Comparison of ENCODE assay signal across 8 cellular contexts in the genomic region with DNA sequence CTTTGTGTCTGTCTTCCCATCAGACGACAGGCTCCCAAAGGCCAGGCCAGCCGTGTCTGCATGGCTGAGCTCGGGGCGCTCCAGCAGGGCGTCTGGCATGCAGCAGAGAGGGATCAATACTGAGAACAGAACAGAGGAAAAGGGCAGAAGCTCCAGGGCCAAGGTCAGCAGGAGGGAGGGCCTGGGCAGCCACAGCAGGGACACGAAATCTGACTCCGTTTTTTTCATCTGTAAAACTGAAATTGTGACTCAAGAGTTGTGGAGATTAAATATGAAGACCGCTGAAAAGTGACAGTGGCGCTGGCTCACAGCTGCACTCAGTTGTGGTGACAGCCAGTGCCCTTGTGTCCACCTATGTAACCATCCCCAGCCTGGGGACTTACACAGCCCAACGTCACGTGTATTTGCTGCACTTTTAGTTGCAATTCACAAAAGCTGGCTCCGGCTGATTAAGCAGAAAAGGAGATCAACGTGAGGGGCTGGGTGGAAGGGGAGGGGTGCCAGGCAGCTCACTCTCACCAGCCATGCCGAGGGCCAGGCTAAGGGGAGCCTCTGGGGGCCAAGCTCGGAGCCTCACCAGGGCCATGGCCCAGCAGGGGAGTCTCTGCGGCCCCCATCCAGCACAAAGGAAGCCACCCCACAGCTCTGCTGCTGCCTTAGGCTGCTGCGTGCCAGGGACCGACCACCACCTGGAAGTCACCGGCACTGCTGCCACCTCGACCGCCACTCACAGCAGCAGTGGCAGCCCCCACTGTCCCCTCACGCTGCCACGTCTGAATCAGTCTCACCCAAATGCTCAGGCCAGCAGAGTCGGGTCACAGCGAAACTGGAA.
A peak's percentile ranks its signal among the peaks of the same experiment; 100 is the strongest.
DNase-seq lines count a peak whose midpoint lies in the region; ATAC-seq and TF ChIP-seq lines count a peak whose summit lies in the region.

No MANE protein-coding gene starts in this region.

- H3K27ac ChIP-seq in SU-DHL-6 (ENCODE audit: low read depth, low read length) = no peak overlapping the region

- H3K27me3 Mint-ChIP-seq in type B pancreatic cell = no peaks in the 10 kb centered on the region

- H3K9me2 ChIP-seq in SU-DHL-6 (replicated peaks; ENCODE audit: insufficient read depth, low read length) = no peaks in the 10 kb centered on the region

- DNase-seq in islet precursor cell = peak; percentile 67
- no peak for DNase-seq in type B pancreatic cell (ENCODE audit: extremely low spot score, unreplicated experiment)
- DNase-seq in mucosa of gallbladder (ENCODE audit: low spot score) = no peak
- DNase-seq in posterior vena cava (ENCODE audit: low spot score) = no peak
- no peak for DNase-seq in DMS114 treated with DMSO at 0.1 percent for 48 hours (lab: John Stamatoyannopoulos, UW; ENCODE audit: unreplicated experiment)

- H3K79me2 ChIP-seq in SU-DHL-6 (ENCODE audit: insufficient read depth, low read length) = peaks cover 5% of the 10 kb centered on the region; the same call in 1 of the 2 replicates

- peak overlapping the region; percentile 13 for H3K4me2 ChIP-seq in SU-DHL-6 (ENCODE audit: low read depth, low read length, poor library complexity, severe bottlenecking)

- H3F3A ChIP-seq in SU-DHL-6 (ENCODE audit: insufficient read depth) = no peaks in the 10 kb centered on the region

- no peak overlapping the region for H3K4me3 ChIP-seq in SU-DHL-6 (ENCODE audit: insufficient read depth, low read length, poor library complexity, severe bottlenecking)

- no peaks in the 10 kb centered on the region for H3K36me3 ChIP-seq in SU-DHL-6 (ENCODE audit: low read length)

- H3K9ac ChIP-seq in SU-DHL-6 (ENCODE audit: low read length) = no peak overlapping the region

- ATAC-seq in GM18517 (IDR thresholded peaks at IDR 0.05; ENCODE audit: unreplicated experiment) (peak; percentile 29), HG02885 (IDR thresholded peaks at IDR 0.05; ENCODE audit: poor library complexity, unreplicated experiment) (peak; percentile 30)

- no peaks in the 10 kb centered on the region for H3K27me3 ChIP-seq in SU-DHL-6 (ENCODE audit: low read length)

- intact Hi-C loops in posterior vena cava (cut with DNase I) = no loop called here

- H3K9me3 Mint-ChIP-seq in type B pancreatic cell = no peaks in the 10 kb centered on the region

- H4K20me1 ChIP-seq in SU-DHL-6 (ENCODE audit: low read depth, low read length) = no peaks in the 10 kb centered on the region

- TF ChIP-seq CTCF in SU-DHL-6 (IDR thresholded peaks at IDR 0.05; ENCODE audit: insufficient read depth, low read length, poor library complexity, severe bottlenecking) (no peak), type B pancreatic cell (conservative IDR thresholded peaks at IDR 0.05) (no peak)

- peak overlapping the region; percentile 77 for H3K27ac Mint-ChIP-seq in type B pancreatic cell

- peaks cover 36% of the 10 kb centered on the region for H3K4me1 Mint-ChIP-seq in type B pancreatic cell (ENCODE audit: unreplicated experiment)

- H3K36me3 Mint-ChIP-seq in type B pancreatic cell = peaks cover 18% of the 10 kb centered on the region

- no peaks in the 10 kb centered on the region for H3K9me3 ChIP-seq in SU-DHL-6 (ENCODE audit: insufficient read depth, low read length)

- H2AFZ ChIP-seq in SU-DHL-6 (ENCODE audit: low read depth, low read length, severe bottlenecking) = peak overlapping the region; percentile 14

- peak overlapping the region; percentile 66 for H3K4me3 Mint-ChIP-seq in type B pancreatic cell
